In genomic region chr3:192339214-192339613, GRCh38 we compare ENCODE assay signal across 24 cellular contexts.
"Had no signal": no experiment of that assay in that cellular context is flagged by ENCODE, and none has a peak within 500 bp of the region (broad histone marks: within the 10 kb centered on the region; RNA-seq: fewer than 3 reads in every experiment).

No MANE protein-coding gene starts in this region.

- H3K4me1 ChIP-seq: gastroesophageal sphincter, left lung, prostate gland, testis had no signal

- H3K9me3 ChIP-seq: gastroesophageal sphincter, left lung, neutrophil, ovary, prostate gland, testis had no signal

- H3K27ac Mint-ChIP-seq: activated CD4-positive, alpha-beta memory T cell treated with anti-CD3 and anti-CD28 coated beads, Interleukin-2, amount 10 ng/mL, durations not matched to agents 7 days and 5 days; activated CD4-positive, alpha-beta T cell treated with anti-CD3 and anti-CD28 coated beads, Interleukin-2, amount 10 ng/mL, durations not matched to agents 24 days and 14 days; activated naive CD4-positive, alpha-beta T cell treated with anti-CD3 and anti-CD28 coated beads, Interleukin-2, amount 10 ng/mL, durations not matched to agents 7 days and 5 days; activated T-cell treated with anti-CD3 and anti-CD28 coated beads, Interleukin-2, amount 50 U/mL, for 72 hours; immature natural killer cell; natural killer cell treated with Interleukin-12 subunit alpha and Interleukin-12 subunit beta and Interleukin-15 and Interleukin-18, amount 100 ng/mL, for 72 hours; T-helper 17 cell had no signal

- H3K36me3 Mint-ChIP-seq: activated naive CD4-positive, alpha-beta T cell treated with anti-CD3 and anti-CD28 coated beads, Interleukin-2, amount 10 ng/mL, durations not matched to agents 7 days and 5 days; immature natural killer cell; natural killer cell treated with Interleukin-12 subunit alpha and Interleukin-12 subunit beta and Interleukin-15 and Interleukin-18, amount 100 ng/mL, for 72 hours had no signal

- ATAC-seq: activated T-cell treated with anti-CD3 and anti-CD28 coated beads, Interleukin-2, amount 50 U/mL, for 72 hours; gastroesophageal sphincter; left lung; natural killer cell treated with Interleukin-12 subunit alpha and Interleukin-12 subunit beta and Interleukin-15 and Interleukin-18, amount 100 ng/mL, for 72 hours; T-helper 17 cell had no signal

- H3K36me3 ChIP-seq: gastroesophageal sphincter, left lung, neutrophil, ovary, prostate gland had no signal

- H3K27me3 Mint-ChIP-seq: activated CD4-positive, alpha-beta memory T cell treated with anti-CD3 and anti-CD28 coated beads, Interleukin-2, amount 10 ng/mL, durations not matched to agents 7 days and 5 days; activated CD4-positive, alpha-beta T cell treated with anti-CD3 and anti-CD28 coated beads, Interleukin-2, amount 10 ng/mL, durations not matched to agents 24 days and 14 days; activated naive CD4-positive, alpha-beta T cell treated with anti-CD3 and anti-CD28 coated beads, Interleukin-2, amount 10 ng/mL, durations not matched to agents 7 days and 5 days; natural killer cell treated with Interleukin-12 subunit alpha and Interleukin-12 subunit beta and Interleukin-15 and Interleukin-18, amount 100 ng/mL, for 72 hours; T-helper 17 cell had no signal

- H3K4me3 Mint-ChIP-seq: activated CD4-positive, alpha-beta memory T cell treated with anti-CD3 and anti-CD28 coated beads, Interleukin-2, amount 10 ng/mL, durations not matched to agents 7 days and 5 days; activated CD4-positive, alpha-beta T cell treated with anti-CD3 and anti-CD28 coated beads, Interleukin-2, amount 10 ng/mL, durations not matched to agents 24 days and 14 days; activated naive CD4-positive, alpha-beta T cell treated with anti-CD3 and anti-CD28 coated beads, Interleukin-2, amount 10 ng/mL, durations not matched to agents 7 days and 5 days; activated T-cell treated with anti-CD3 and anti-CD28 coated beads, Interleukin-2, amount 50 U/mL, for 72 hours; immature natural killer cell; natural killer cell treated with Interleukin-12 subunit alpha and Interleukin-12 subunit beta and Interleukin-15 and Interleukin-18, amount 100 ng/mL, for 72 hours; T-helper 17 cell had no signal

- H3K4me1 Mint-ChIP-seq: activated CD4-positive, alpha-beta memory T cell treated with anti-CD3 and anti-CD28 coated beads, Interleukin-2, amount 10 ng/mL, durations not matched to agents 7 days and 5 days; activated CD4-positive, alpha-beta T cell treated with anti-CD3 and anti-CD28 coated beads, Interleukin-2, amount 10 ng/mL, durations not matched to agents 24 days and 14 days; activated naive CD4-positive, alpha-beta T cell treated with anti-CD3 and anti-CD28 coated beads, Interleukin-2, amount 10 ng/mL, durations not matched to agents 7 days and 5 days; immature natural killer cell; T-helper 17 cell had no signal

- H3K9me3 Mint-ChIP-seq: activated CD4-positive, alpha-beta memory T cell treated with anti-CD3 and anti-CD28 coated beads, Interleukin-2, amount 10 ng/mL, durations not matched to agents 7 days and 5 days; activated CD4-positive, alpha-beta T cell treated with anti-CD3 and anti-CD28 coated beads, Interleukin-2, amount 10 ng/mL, durations not matched to agents 24 days and 14 days; activated naive CD4-positive, alpha-beta T cell treated with anti-CD3 and anti-CD28 coated beads, Interleukin-2, amount 10 ng/mL, durations not matched to agents 7 days and 5 days had no signal

- H3K4me3 ChIP-seq: gastroesophageal sphincter, left lung, ovary, prostate gland, testis had no signal

- DNase-seq: activated CD4-positive, alpha-beta memory T cell treated with anti-CD3 and anti-CD28 coated beads, Interleukin-2, amount 10 ng/mL, durations not matched to agents 7 days and 5 days; activated CD4-positive, alpha-beta T cell treated with anti-CD3 and anti-CD28 coated beads, Interleukin-2, amount 10 ng/mL, durations not matched to agents 24 days and 14 days; activated effector memory CD4-positive, alpha-beta T cell treated with anti-CD3 and anti-CD28 coated beads, Interleukin-2, amount 50 U/mL, for 16 hours; activated naive CD4-positive, alpha-beta T cell treated with anti-CD3 and anti-CD28 coated beads, Interleukin-2, amount 10 ng/mL, durations not matched to agents 7 days and 5 days; activated T-cell treated with anti-CD3 and anti-CD28 coated beads, Interleukin-2, amount 50 U/mL, for 72 hours; amygdala; cortex of kidney; head of caudate nucleus; immature natural killer cell; left lung; mammary epithelial cell; midbrain; ovary; stimulated activated CD4-positive, alpha-beta T cell treated with anti-CD3 and anti-CD28 coated beads, Interleukin-2, amount 100 ng/mL, for 48 hours; stimulated activated CD8-positive, alpha-beta memory T cell treated with anti-CD3 and anti-CD28 coated beads, Interleukin-4, amount 100 ng/mL, for 48 hours; stimulated activated naive CD4-positive, alpha-beta T cell; T-helper 17 cell; testis; trophoblast cell had no signal

- H3K27me3 ChIP-seq: gastroesophageal sphincter, left lung, neutrophil, ovary, testis had no signal

- H3K27ac ChIP-seq: epithelial cell of prostate, gastroesophageal sphincter, left lung, neutrophil, ovary, prostate gland, testis had no signal
